ENCODE assay signal across 22 cellular contexts in the genomic region with DNA sequence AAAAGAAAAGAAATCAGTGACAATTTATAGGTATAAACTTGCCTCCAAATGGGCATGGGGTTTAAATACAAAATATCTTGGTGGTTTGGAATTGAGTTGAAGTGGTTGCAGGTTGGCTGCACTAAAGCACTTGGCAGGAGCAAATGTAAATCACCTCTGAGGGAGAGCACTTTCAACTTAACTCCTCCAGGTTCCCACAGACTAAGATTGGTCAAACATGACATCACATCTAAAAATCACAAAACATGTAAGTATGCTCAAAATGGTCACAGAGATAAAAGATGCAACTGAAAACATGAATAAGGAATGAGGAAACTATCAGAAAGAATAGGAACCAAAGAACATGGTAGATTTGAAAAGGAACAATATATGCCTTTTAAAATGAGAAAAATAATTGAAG. TPM values are rescaled to one million over a fixed set of nuclear protein-coding genes. Genes with fewer than 3 reads are reported as not detected.
"Had no signal": no experiment of that assay in that cellular context is flagged by ENCODE, and none has a peak within 500 bp of the region (broad histone marks: within the 10 kb centered on the region; RNA-seq: fewer than 3 reads in every experiment).

No MANE protein-coding gene starts in this region.

- H3K27ac ChIP-seq: epithelial cell of prostate, esophagus squamous epithelium, heart right ventricle, left lung, lower lobe of right lung had no signal

- ATAC-seq: effector memory CD8-positive, alpha-beta T cell; esophagus mucosa; gastrocnemius medialis; heart right ventricle; left cardiac atrium; left lung; left ventricle myocardium superior; lower lobe of right lung; mucosa of descending colon; naive thymus-derived CD8-positive, alpha-beta T cell had no signal

- DNase-seq: cortex of kidney; effector CD8-positive, alpha-beta T cell; effector memory CD8-positive, alpha-beta T cell; endodermal cell; erythroblast; esophagus squamous epithelium; foreskin fibroblast; foreskin melanocyte; gastrocnemius medialis; glutamatergic neuron; heart right ventricle; hippocampal formation; left cardiac atrium; left lung; left ventricle myocardium superior; lower lobe of right lung; mesenchymal stem cell; mucosa of descending colon; naive B cell; naive thymus-derived CD8-positive, alpha-beta T cell had no signal

- H3K4me1 ChIP-seq: gastrocnemius medialis had no signal

- H3K9me3 ChIP-seq: esophagus squamous epithelium, gastrocnemius medialis, heart right ventricle, left lung, lower lobe of right lung, mucosa of descending colon had no signal

- H3K36me3 ChIP-seq: esophagus squamous epithelium, gastrocnemius medialis, heart right ventricle, left lung, lower lobe of right lung had no signal

- H3K4me3 ChIP-seq: esophagus squamous epithelium, gastrocnemius medialis, heart right ventricle, left lung, lower lobe of right lung, mucosa of descending colon had no signal

RNA-seq across cellular contexts. Expression of a gene that starts 12.3 kb away (rescaled TPM):
- polyA plus RNA-seq: naive thymus-derived CD8-positive, alpha-beta T cell had no signal

RNA-seq across cellular contexts. Expression of a gene that starts 59.7 kb away (rescaled TPM):
- polyA plus RNA-seq: naive thymus-derived CD8-positive, alpha-beta T cell had no signal
